ENCODE assay signal across 9 cellular contexts in genomic region chr7:23462846-23463245, GRCh38. TPM values are rescaled to one million over a fixed set of nuclear protein-coding genes. Genes with fewer than 3 reads are reported as not detected.
DNase-seq lines count a peak whose midpoint lies in the region; ATAC-seq and TF ChIP-seq lines count a peak whose summit lies in the region.
"Had no signal": no experiment of that assay in that cellular context is flagged by ENCODE, and none has a peak within 500 bp of the region (broad histone marks: within the 10 kb centered on the region; RNA-seq: fewer than 3 reads in every experiment).

No MANE protein-coding gene starts in this region.

- TF ChIP-seq CTCF in SK-N-SH (IDR thresholded peaks at IDR 0.05) = peak; percentile 65

- CTCF ChIA-PET in activated naive CD4-positive, alpha-beta T cell treated with anti-CD3 and anti-CD28 coated beads, Interleukin-2, amount 10 ng/mL, durations not matched to agents 7 days and 5 days (lab: Charles Lee) = interaction anchor here (0.6 to 4.0 kb wide), 12 partner anchors 11 to 205 kb away, joined by 3 to 48 read pairs (median 4); no protein-coding TSS in a partner anchor
- CTCF ChIA-PET in SK-N-SH (lab: Yijun Ruan, JAX) = interaction anchor here (0.6 to 3.1 kb wide), 18 partner anchors 9 to 278 kb away, joined by 3 to 21 read pairs (median 4); no protein-coding TSS in a partner anchor

- no peak; a peak in 1 of 4 replicates for TF ChIP-seq EP300 in SK-N-SH (IDR thresholded peaks at IDR 0.05; ENCODE audit: borderline replicate concordance in 1 of 2, low read depth in 1 of 2, low read length in 1 of 2)

- H3K9me3 Mint-ChIP-seq in activated naive CD4-positive, alpha-beta T cell treated with anti-CD3 and anti-CD28 coated beads, Interleukin-2, amount 10 ng/mL, durations not matched to agents 7 days and 5 days = no peaks in the 10 kb centered on the region
- no peaks in the 10 kb centered on the region for H3K9me3 Mint-ChIP-seq in activated T-helper 2 cell treated with anti-CD3 and anti-CD28 coated beads, Interferon-gamma antibody, Interleukin-2, Interleukin-4, amounts not matched to agents 10 μg/mL and 5 μg/mL and 100 μg/mL, durations not matched to agents 14 hours and 24 hours and 36 hours
- H3K9me3 Mint-ChIP-seq: dendritic cell treated with granulocyte-macrophage colony-stimulating factor and Interleukin-4, amounts not matched to agents 40 ng/mL and 50 ng/mL, for 4 days had no signal

- H3K36me3 Mint-ChIP-seq in activated naive CD4-positive, alpha-beta T cell treated with anti-CD3 and anti-CD28 coated beads, Interleukin-2, amount 10 ng/mL, durations not matched to agents 7 days and 5 days = no peaks in the 10 kb centered on the region
- peaks cover 34% of the 10 kb centered on the region for H3K36me3 Mint-ChIP-seq in activated T-helper 2 cell treated with anti-CD3 and anti-CD28 coated beads, Interferon-gamma antibody, Interleukin-2, Interleukin-4, amounts not matched to agents 10 μg/mL and 5 μg/mL and 100 μg/mL, durations not matched to agents 14 hours and 24 hours and 36 hours (ENCODE audit: low read depth)

- H3K27ac Mint-ChIP-seq in activated naive CD4-positive, alpha-beta T cell treated with anti-CD3 and anti-CD28 coated beads, Interleukin-2, amount 10 ng/mL, durations not matched to agents 7 days and 5 days = no peak overlapping the region
- no peak overlapping the region for H3K27ac Mint-ChIP-seq in activated T-helper 2 cell treated with anti-CD3 and anti-CD28 coated beads, Interferon-gamma antibody, Interleukin-2, Interleukin-4, amounts not matched to agents 10 μg/mL and 5 μg/mL and 100 μg/mL, durations not matched to agents 14 hours and 24 hours and 36 hours
- H3K27ac Mint-ChIP-seq: dendritic cell treated with granulocyte-macrophage colony-stimulating factor and Interleukin-4, amounts not matched to agents 40 ng/mL and 50 ng/mL, for 4 days had no signal

- H3K27me3 ChIP-seq in SK-N-SH (ENCODE audit: insufficient read depth) = no peaks in the 10 kb centered on the region

- no peaks in the 10 kb centered on the region for H3K9me3 ChIP-seq in SK-N-SH

- no peaks in the 10 kb centered on the region for H3K9me2 ChIP-seq in SK-N-SH

- H3K79me2 ChIP-seq in SK-N-SH (ENCODE audit: insufficient read depth) = peaks cover 100% of the 10 kb centered on the region

- POLR2A ChIA-PET in SK-N-SH (lab: Yijun Ruan, JAX) = interaction anchor here (0.8 to 1.5 kb wide), 2 partner anchors 8 to 12 kb away, joined by 4 to 6 read pairs; no protein-coding TSS in a partner anchor

- no peak for ATAC-seq in HG03025 (IDR thresholded peaks at IDR 0.05; ENCODE audit: low FRiP score, unreplicated experiment)

- TF ChIP-seq RAD21 in SK-N-SH (IDR thresholded peaks at IDR 0.05; ENCODE audit: low read length) = peak; percentile 73

- H4K20me1 ChIP-seq in SK-N-SH (ENCODE audit: insufficient read depth) = peaks cover 98% of the 10 kb centered on the region

- H3K27me3 Mint-ChIP-seq in activated naive CD4-positive, alpha-beta T cell treated with anti-CD3 and anti-CD28 coated beads, Interleukin-2, amount 10 ng/mL, durations not matched to agents 7 days and 5 days = peaks cover 66% of the 10 kb centered on the region
- peaks cover 24% of the 10 kb centered on the region for H3K27me3 Mint-ChIP-seq in activated T-helper 2 cell treated with anti-CD3 and anti-CD28 coated beads, Interferon-gamma antibody, Interleukin-2, Interleukin-4, amounts not matched to agents 10 μg/mL and 5 μg/mL and 100 μg/mL, durations not matched to agents 14 hours and 24 hours and 36 hours (ENCODE audit: low read depth)

- no peak overlapping the region for H3K4me3 ChIP-seq in SK-N-SH (ENCODE audit: low read depth in 2 of 2, low read length in 1 of 2)

- H3K4me3 Mint-ChIP-seq in activated naive CD4-positive, alpha-beta T cell treated with anti-CD3 and anti-CD28 coated beads, Interleukin-2, amount 10 ng/mL, durations not matched to agents 7 days and 5 days = no peak overlapping the region
- no peak overlapping the region for H3K4me3 Mint-ChIP-seq in activated T-helper 2 cell treated with anti-CD3 and anti-CD28 coated beads, Interferon-gamma antibody, Interleukin-2, Interleukin-4, amounts not matched to agents 10 μg/mL and 5 μg/mL and 100 μg/mL, durations not matched to agents 14 hours and 24 hours and 36 hours (ENCODE audit: low read depth)
- H3K4me3 Mint-ChIP-seq: dendritic cell treated with granulocyte-macrophage colony-stimulating factor and Interleukin-4, amounts not matched to agents 40 ng/mL and 50 ng/mL, for 4 days had no signal

- H3K4me2 ChIP-seq in SK-N-SH = peak overlapping the region; percentile 52; the same call in 1 of the 2 replicates

- H3K27ac ChIP-seq in SK-N-SH (ENCODE audit: low read depth in 2 of 2, low read length in 1 of 2) = peak overlapping the region in 1 of 2 experiments; percentile 28; a peak in 3 of 4 replicates

- H3F3A ChIP-seq in SK-N-SH (replicated peaks; ENCODE audit: insufficient read depth) = no peaks in the 10 kb centered on the region

- peaks cover 30 to 36% of the 10 kb centered on the region in 2 experiments for H3K4me1 ChIP-seq in SK-N-SH (ENCODE audit: control insufficient read depth in 1 of 2, insufficient read depth in 2 of 2, low read depth in 1 of 2, low read length in 1 of 2)

- peaks cover 8 to 33% of the 10 kb centered on the region in 2 experiments for H3K36me3 ChIP-seq in SK-N-SH (replicated peaks in 1 of 2; ENCODE audit: control insufficient read depth in 1 of 2, insufficient read depth in 2 of 2, low read length in 1 of 2)

- H3K9ac ChIP-seq in SK-N-SH = peak overlapping the region; percentile 17; the same call in 1 of the 2 replicates

- peak; percentile 25 for DNase-seq in activated naive CD4-positive, alpha-beta T cell treated with anti-CD3 and anti-CD28 coated beads, Interleukin-2, amount 10 ng/mL, durations not matched to agents 7 days and 5 days
- DNase-seq in activated naive CD4-positive, alpha-beta T cell (lab: John Stamatoyannopoulos, UW) = no peak
- DNase-seq in SK-N-SH (peak; percentile 48), glomerular visceral epithelial cell (ENCODE audit: extremely low spot score) (peak; percentile 53), stromal cell of bone marrow (ENCODE audit: low read depth) (peak; percentile 38), NCI-H345 treated with DMSO at 0.1 percent for 48 hours (lab: John Stamatoyannopoulos, UW; ENCODE audit: unreplicated experiment) (no peak)
- DNase-seq in activated T-helper 2 cell treated with anti-CD3 and anti-CD28 coated beads, Interferon-gamma antibody, Interleukin-2, Interleukin-4, amounts not matched to agents 10 μg/mL and 5 μg/mL and 100 μg/mL, durations not matched to agents 14 hours and 24 hours and 36 hours (ENCODE audit: low spot score) = no peak

- WGBS in SK-N-SH (ENCODE audit: low lambda C conversion rate) = 66% methylated on average over 2 of the region's 2 CpGs

- intact Hi-C loops in activated T-helper 2 cell treated with anti-CD3 and anti-CD28 coated beads, Interferon-gamma antibody, Interleukin-2, Interleukin-4, amounts not matched to agents 10 μg/mL and 5 μg/mL and 100 μg/mL, durations not matched to agents 14 hours and 24 hours and 36 hours (cut with micrococcal nuclease) = loop anchor here (1.0 to 2.0 kb wide), 2 partner anchors 106 to 186 kb away; no protein-coding TSS in a partner anchor

- H3K4me1 Mint-ChIP-seq in activated naive CD4-positive, alpha-beta T cell treated with anti-CD3 and anti-CD28 coated beads, Interleukin-2, amount 10 ng/mL, durations not matched to agents 7 days and 5 days = peaks cover 17% of the 10 kb centered on the region
- H3K4me1 Mint-ChIP-seq in activated T-helper 2 cell treated with anti-CD3 and anti-CD28 coated beads, Interferon-gamma antibody, Interleukin-2, Interleukin-4, amounts not matched to agents 10 μg/mL and 5 μg/mL and 100 μg/mL, durations not matched to agents 14 hours and 24 hours and 36 hours (ENCODE audit: low read depth) = peaks cover 49% of the 10 kb centered on the region

- no peak overlapping the region for H2AFZ ChIP-seq in SK-N-SH (ENCODE audit: low read depth)

TF ChIP-seq in SK-N-SH, 30 proteins besides CTCF, POLR2A, EP300 and RAD21:
- TF ChIP-seq RXRA (IDR thresholded peaks at IDR 0.05; ENCODE audit: borderline replicate concordance, low read depth) = no peak
- 0 out of 2 replicates have a peak, but pooled peaks have one; percentile 44 for TF ChIP-seq SIN3A (IDR thresholded peaks at IDR 0.05; ENCODE audit: borderline replicate concordance, low read depth, low read length)
- TF ChIP-seq EZH2phosphoT487 (IDR thresholded peaks at IDR 0.05; ENCODE audit: borderline replicate concordance, low read depth) = no peak
- peak; percentile 42; the same call in 1 of the 2 replicates for TF ChIP-seq RCOR1 (IDR thresholded peaks at IDR 0.05; ENCODE audit: low read length)
- peak; percentile 48; the same call in 1 of the 2 replicates for TF ChIP-seq SMC3 (IDR thresholded peaks at IDR 0.05; ENCODE audit: low read depth, low read length)
- peak; percentile 45 for TF ChIP-seq GATA2 (CRISPR knock-in tag; IDR thresholded peaks at IDR 0.05)
- peak; percentile 45 for TF ChIP-seq PBX3 (IDR thresholded peaks at IDR 0.05)
- peak; percentile 57 for TF ChIP-seq CHD2 (IDR thresholded peaks at IDR 0.05; ENCODE audit: low read length, partially characterized antibody)

RNA-seq across cellular contexts. Expression of gene IGF2BP3, which starts 7.4 kb away (rescaled TPM):
- 34.4 and 46.5 TPM in 2 replicates for polyA plus RNA-seq in SK-N-SH (2012; rRNA removed)
- 36.8 and 46.3 TPM in 2 replicates for polyA plus RNA-seq in SK-N-SH (2012; cell fraction: cytosol; rRNA removed)
- 99.6 and 114 TPM in 2 replicates for polyA plus RNA-seq in SK-N-SH (2012; cell fraction: nucleus; rRNA removed)
- total RNA-seq in activated T-helper 2 cell treated with anti-CD3 and anti-CD28 coated beads, Interferon-gamma antibody, Interleukin-2, Interleukin-4, amounts not matched to agents 10 μg/mL and 5 μg/mL and 100 μg/mL, durations not matched to agents 14 hours and 24 hours and 36 hours = 16.6 and 18.2 TPM in 2 replicates

Comparison
In these comparisons a context has a peak if more than half of its experiments do, and no peak if none do; other contexts are left out.
1. DNase-seq: peak in activated naive CD4-positive, alpha-beta T cell treated with anti-CD3 and anti-CD28 coated beads, Interleukin-2, amount 10 ng/mL, durations not matched to agents 7 days and 5 days (single experiment), SK-N-SH (single experiment), glomerular visceral epithelial cell (single experiment) and stromal cell of bone marrow (single experiment); none in activated naive CD4-positive, alpha-beta T cell (0 of 4), NCI-H345 treated with DMSO at 0.1 percent for 48 hours (single experiment) and activated T-helper 2 cell treated with anti-CD3 and anti-CD28 coated beads, Interferon-gamma antibody, Interleukin-2, Interleukin-4, amounts not matched to agents 10 μg/mL and 5 μg/mL and 100 μg/mL, durations not matched to agents 14 hours and 24 hours and 36 hours (single experiment).